In genomic region chr7:143158617-143159016, GRCh38 we compare ENCODE assay signal across 3 cellular contexts. TPM values are rescaled to one million over a fixed set of nuclear protein-coding genes. Genes with fewer than 3 reads are reported as not detected.
"Had no signal": no experiment of that assay in that cellular context is flagged by ENCODE, and none has a peak within 500 bp of the region (broad histone marks: within the 10 kb centered on the region; RNA-seq: fewer than 3 reads in every experiment).

No MANE protein-coding gene starts in this region.

RNA-seq across cellular contexts. Expression of gene TAS2R39, which starts 24.6 kb away (rescaled TPM):
- polyA plus RNA-seq: GM23248, GM23338, H1 had no signal

RNA-seq across cellular contexts. Expression of gene PIP, which starts 26.7 kb away (rescaled TPM):
- polyA plus RNA-seq: GM23248, GM23338, H1 had no signal
